Comparison of ENCODE assay signal across 20 cellular contexts in genomic region chr5:143896471-143896870, GRCh38.
DNase-seq lines count a peak whose midpoint lies in the region; ATAC-seq, FAIRE-seq and TF ChIP-seq lines count a peak whose summit lies in the region.
"Had no signal": no experiment of that assay in that cellular context is flagged by ENCODE, and none has a peak within 500 bp of the region (broad histone marks: within the 10 kb centered on the region; RNA-seq: fewer than 3 reads in every experiment).

No MANE protein-coding gene starts in this region.

- peaks cover 5% of the 10 kb centered on the region for H3K9me1 ChIP-seq in IMR-90 (ENCODE audit: insufficient read depth, low read length)

- no peaks in the 10 kb centered on the region for H4K20me1 ChIP-seq in IMR-90 (ENCODE audit: insufficient read depth, low read length)

- 94% methylated on average over 2 of the region's 2 CpGs for WGBS in A549 (ENCODE audit: missing lambda C conversion rate)
- no CpG with 5 or more reads among the region's 2 CpGs for WGBS in IMR-90 (ENCODE audit: extremely low coverage in 2 of 2, insufficient read length in 1 of 2), 2 experiments
- 100% methylated on average over 1 of the region's 2 CpGs for WGBS in mesenchymal stem cell

- no peak overlapping the region for H3K14ac ChIP-seq in IMR-90 (replicated peaks; ENCODE audit: low read depth, low read length)
- no peak overlapping the region for H3K14ac ChIP-seq in mesenchymal stem cell (ENCODE audit: low read length in 2 of 2)

- H2BK5ac ChIP-seq in IMR-90 (ENCODE audit: low read depth, low read length, poor library complexity, severe bottlenecking) (peak overlapping the region; percentile 6), mesenchymal stem cell (ENCODE audit: low read depth, low read length, poor library complexity, severe bottlenecking) (no peak overlapping the region)

- H3K27me3 ChIP-seq in IMR-90 (ENCODE audit: control insufficient read depth, insufficient read depth, low read length) (no peaks in the 10 kb centered on the region), adipocyte (replicated peaks; ENCODE audit: control insufficient read depth, insufficient read depth, low read length) (no peaks in the 10 kb centered on the region), mesenchymal stem cell (ENCODE audit: control insufficient read depth in 1 of 2, insufficient read depth in 1 of 2, low read length in 2 of 2) (no peaks in the 10 kb centered on the region)

- CTCF ChIA-PET in A549 (lab: Yijun Ruan, JAX) (interaction anchor here (0.9 kb wide), 1 partner anchor 21 kb away, joined by 4 read pairs; no protein-coding TSS in a partner anchor), IMR-90 (lab: Yijun Ruan, JAX) (no interaction called here)

- H3K4ac ChIP-seq in IMR-90 (ENCODE audit: low read depth, low read length): peak overlapping the region; percentile 5; the same call in 1 of the 2 replicates
- H3K4ac ChIP-seq in mesenchymal stem cell (ENCODE audit: low read depth in 1 of 2, low read length in 2 of 2): no peak overlapping the region

- H3K36me3 ChIP-seq in IMR-90 (ENCODE audit: control insufficient read depth, insufficient read depth, low read length) (no peaks in the 10 kb centered on the region), adipocyte (ENCODE audit: control insufficient read depth, insufficient read depth, low read length, severe bottlenecking) (no peaks in the 10 kb centered on the region), mesenchymal stem cell (ENCODE audit: control insufficient read depth in 1 of 2, insufficient read depth in 2 of 2, low read depth in 1 of 2, low read length in 2 of 2) (no peaks in the 10 kb centered on the region)

- H3K79me1 ChIP-seq in IMR-90 (ENCODE audit: low read depth in 1 of 2, low read length in 2 of 2) (no peaks in the 10 kb centered on the region), mesenchymal stem cell (replicated peaks; ENCODE audit: low read length, poor library complexity, severe bottlenecking) (no peaks in the 10 kb centered on the region)

- H3K4me3 ChIP-seq in A549 (no peak overlapping the region), IMR-90 (ENCODE audit: insufficient read depth, low read depth, low read length) (no peak overlapping the region), adipocyte (ENCODE audit: low read length) (no peak overlapping the region), mesenchymal stem cell (ENCODE audit: insufficient read depth in 1 of 2, low read depth in 1 of 2, low read length in 2 of 2) (no peak overlapping the region)

- in situ Hi-C loops in IMR-90 (cut with MboI; ENCODE audit: low sequenced_read_pairs) (no loop called here), KBM-7 (cut with MboI; ENCODE audit: low pct_unique_long_range_greater_than_20kb, low sequenced_read_pairs) (no loop called here)

- H2BK15ac ChIP-seq in IMR-90 (ENCODE audit: low read depth, low read length): no peak overlapping the region
- no peak overlapping the region for H2BK15ac ChIP-seq in mesenchymal stem cell (ENCODE audit: low read depth, poor library complexity, severe bottlenecking)

- BruUV-seq in IMR-90 (replicated peaks; lab: Mats Ljungman, UMichigan): no TSS peak

- dilution Hi-C loops in IMR-90 (cut with HindIII; ENCODE audit: low sequenced_read_pairs, unreplicated experiment): no loop called here

- H4K8ac ChIP-seq in IMR-90 (ENCODE audit: low read depth in 2 of 2, low read length in 2 of 2) (peak overlapping the region in 1 of 2 experiments; percentile 7; a peak in 1 of 4 replicates), mesenchymal stem cell (ENCODE audit: low read length) (no peak overlapping the region)

- H2BK12ac ChIP-seq in mesenchymal stem cell (ENCODE audit: low read length in 2 of 2): peak overlapping the region in 1 of 2 experiments; percentile 59

- no peak overlapping the region for H4K91ac ChIP-seq in IMR-90 (ENCODE audit: insufficient read depth, low read depth, low read length)
- no peak overlapping the region for H4K91ac ChIP-seq in mesenchymal stem cell (ENCODE audit: low read length)

- H3K4me2 ChIP-seq in A549 (peak overlapping the region; percentile 23; the same call in 1 of the 3 replicates), IMR-90 (ENCODE audit: low read depth, low read length) (peak overlapping the region; percentile 10; the same call in 1 of the 2 replicates), mesenchymal stem cell (ENCODE audit: low read length, poor library complexity, severe bottlenecking) (no peak overlapping the region)
- H3K4me2 ChIP-seq: KMS-11 had no signal

- DNase-seq in A549 (ENCODE audit: low read depth in 1 of 2, low spot score in 1 of 2) (no peak), IMR-90 (peak; percentile 48), adipocyte (ENCODE audit: low read depth) (no peak), mesenchymal stem cell (no peak), NCI-H128 (lab: John Stamatoyannopoulos, UW; ENCODE audit: unreplicated experiment) (no peak), A172 (ENCODE audit: low spot score) (no peak), KBM-7 (no peak), DMS79 treated with DMSO at 0.1 percent for 48 hours (lab: John Stamatoyannopoulos, UW) (no peak)
- DNase-seq: AML-193, Caco-2, GOT3, NCI-H1930, NCI-H2171 treated with DMSO at 0.1 percent for 48 hours, NCI-H510A, SHP77 had no signal

- H2AFZ ChIP-seq in IMR-90 (replicated peaks; ENCODE audit: low read length, poor library complexity) (no peak overlapping the region), mesenchymal stem cell (ENCODE audit: low read depth, low read length) (no peak overlapping the region)

- no peak overlapping the region for H3K56ac ChIP-seq in IMR-90 (ENCODE audit: extremely low read depth, insufficient read depth, low read length)

- no peak overlapping the region; the same call in 1 of the 2 replicates for H3K23ac ChIP-seq in IMR-90 (ENCODE audit: low read depth, low read length)
- no peak overlapping the region for H3K23ac ChIP-seq in mesenchymal stem cell (ENCODE audit: low read length in 2 of 2)

- POLR2A ChIA-PET in A549 (lab: Yijun Ruan, JAX): interaction anchor here (0.6 kb wide), 1 partner anchor 159 kb away, joined by 3 read pairs; no protein-coding TSS in a partner anchor
- POLR2A ChIA-PET in IMR-90 (lab: Charles Lee; ENCODE audit: unreplicated experiment): no interaction called here

- intact Hi-C loops in IMR-90 (cut with micrococcal nuclease): no loop called here

- peaks cover 7% of the 10 kb centered on the region; the same call in 2 of the 3 replicates for H3K4me1 ChIP-seq in A549
- peaks cover 6% of the 10 kb centered on the region; the same call in 1 of the 2 replicates for H3K4me1 ChIP-seq in IMR-90 (ENCODE audit: control insufficient read depth, insufficient read depth, low read length)
- peaks cover 27% of the 10 kb centered on the region for H3K4me1 ChIP-seq in adipocyte (ENCODE audit: control insufficient read depth, insufficient read depth, low read length)
- H3K4me1 ChIP-seq in mesenchymal stem cell (ENCODE audit: control insufficient read depth, insufficient read depth, low read depth, low read length): peaks cover 3% of the 10 kb centered on the region
- H3K4me1 ChIP-seq: Caco-2 had no signal

- TF ChIP-seq CTCF in A549 (IDR thresholded peaks at IDR 0.05): no peak
- TF ChIP-seq CTCF in IMR-90 (conservative IDR thresholded peaks at IDR 0.05; ENCODE audit: low read depth, low read length): no peak

- H4K5ac ChIP-seq in IMR-90 (ENCODE audit: low read depth, low read length): no peak overlapping the region

- ATAC-seq in A549: no peak
- ATAC-seq in IMR-90 (ENCODE audit: low read depth): peak; percentile 73

- peak overlapping the region; percentile 11; the same call in 1 of the 2 replicates for H2BK120ac ChIP-seq in IMR-90 (ENCODE audit: low read depth, low read length)
- H2BK120ac ChIP-seq in mesenchymal stem cell (ENCODE audit: low read depth, low read length): peak overlapping the region; percentile 64

- H2AK5ac ChIP-seq in IMR-90 (ENCODE audit: low read depth, low read length): no peak overlapping the region
- no peak overlapping the region for H2AK5ac ChIP-seq in mesenchymal stem cell (ENCODE audit: low read length, severe bottlenecking)

- H2BK20ac ChIP-seq in IMR-90 (ENCODE audit: low read depth, low read length): no peak overlapping the region

- H3K27ac ChIP-seq in A549 (peak overlapping the region in 1 of 2 experiments; percentile 22; a peak in 1 of 6 replicates), IMR-90 (ENCODE audit: insufficient read depth, low read length) (no peak overlapping the region), mesenchymal stem cell (ENCODE audit: low read length, poor library complexity, severe bottlenecking) (no peak overlapping the region)
- H3K27ac ChIP-seq: KMS-11 had no signal

- no peak for TF ChIP-seq POLR2A in A549 (IDR thresholded peaks at IDR 0.05; ENCODE audit: low read length)
- no peak for TF ChIP-seq POLR2A in IMR-90 (IDR thresholded peaks at IDR 0.05; ENCODE audit: low read depth, low read length)

- no peak for TF ChIP-seq EP300 in A549 (IDR thresholded peaks at IDR 0.05)

- no peak overlapping the region for H3K9ac ChIP-seq in IMR-90 (ENCODE audit: low read depth, low read length)
- H3K9ac ChIP-seq in adipocyte (ENCODE audit: low read length): peak overlapping the region; percentile 64
- peak overlapping the region; percentile 43 for H3K9ac ChIP-seq in mesenchymal stem cell (ENCODE audit: low read length)
- H3K9ac ChIP-seq: KMS-11 had no signal

- TF ChIP-seq RAD21 in A549 (conservative IDR thresholded peaks at IDR 0.05 in 1 of 2, IDR thresholded peaks at IDR 0.05 in 1 of 2) (no peak), IMR-90 (IDR thresholded peaks at IDR 0.05; ENCODE audit: low read length) (no peak)

- H2AK9ac ChIP-seq in IMR-90 (replicated peaks; ENCODE audit: low read depth, low read length, poor library complexity): no peak overlapping the region

- H3K18ac ChIP-seq in IMR-90 (ENCODE audit: low read depth, low read length) (peak overlapping the region; percentile 47; the same call in 1 of the 2 replicates), mesenchymal stem cell (ENCODE audit: low read depth in 1 of 2, low read length in 2 of 2) (no peak overlapping the region)

- no peak for FAIRE-seq in A549 (lab: Jason Lieb, UNC)
- FAIRE-seq: A204.1, G401.6, GM12891, GM19239 had no signal

- H3K9me3 ChIP-seq in A549: no peaks in the 10 kb centered on the region
- no peaks in the 10 kb centered on the region for H3K9me3 ChIP-seq in IMR-90 (ENCODE audit: control insufficient read depth, insufficient read depth, low read length)
- H3K9me3 ChIP-seq in adipocyte (ENCODE audit: control insufficient read depth, low read length): no peaks in the 10 kb centered on the region
- no peaks in the 10 kb centered on the region for H3K9me3 ChIP-seq in mesenchymal stem cell (ENCODE audit: control insufficient read depth, low read length)
- H3K9me3 ChIP-seq: Caco-2 had no signal

TF ChIP-seq in A549, 52 proteins besides CTCF, POLR2A, EP300 and RAD21 (continues in another document):
- TF ChIP-seq ZC3H11A (IDR thresholded peaks at IDR 0.05): no peak
- no peak for TF ChIP-seq PHF8 (IDR thresholded peaks at IDR 0.05; ENCODE audit: borderline replicate concordance, low read depth)
- no peak for TF ChIP-seq MYC (IDR thresholded peaks at IDR 0.05; ENCODE audit: borderline replicate concordance, low read length)
- no peak for TF ChIP-seq POLR2AphosphoS2 (conservative IDR thresholded peaks at IDR 0.05; ENCODE audit: low read length)

TF ChIP-seq in IMR-90, 13 proteins besides CTCF, POLR2A, EP300 and RAD21:
- no peak for TF ChIP-seq CHD1 (IDR thresholded peaks at IDR 0.05; ENCODE audit: low read depth, low read length)
- no peak for TF ChIP-seq CEBPB (IDR thresholded peaks at IDR 0.05; ENCODE audit: low read depth, low read length)
